14 cellular contexts compared by ENCODE assay signal in genomic region chr2:96090527-96090926, GRCh38. TPM values are rescaled to one million over a fixed set of nuclear protein-coding genes. Genes with fewer than 3 reads are reported as not detected.
DNase-seq lines count a peak whose midpoint lies in the region; TF ChIP-seq lines count a peak whose summit lies in the region.
"Had no signal": no experiment of that assay in that cellular context is flagged by ENCODE, and none has a peak within 500 bp of the region (broad histone marks: within the 10 kb centered on the region; RNA-seq: fewer than 3 reads in every experiment).

No MANE protein-coding gene starts in this region.

- peak overlapping the region; percentile 59 for H3K27ac ChIP-seq in layer of hippocampus (ENCODE audit: low read depth, low read length)

- H3K27me3 ChIP-seq in layer of hippocampus (ENCODE audit: control insufficient read depth, insufficient read depth, low read length): no peaks in the 10 kb centered on the region
- H3K27me3 ChIP-seq: body of pancreas had no signal

- no peak overlapping the region for H3K4me3 Mint-ChIP-seq in CD14-positive monocyte
- H3K4me3 Mint-ChIP-seq: activated naive CD8-positive, alpha-beta T cell; CD8-positive, alpha-beta memory T cell had no signal

- H3K9me3 Mint-ChIP-seq in CD14-positive monocyte: no peaks in the 10 kb centered on the region
- H3K9me3 Mint-ChIP-seq: CD8-positive, alpha-beta memory T cell had no signal

- intact Hi-C loops in CD14-positive monocyte (cut with micrococcal nuclease): no loop called here

- H3K27me3 Mint-ChIP-seq in CD14-positive monocyte (ENCODE audit: low read depth in 3 of 3): peaks cover 4% of the 10 kb centered on the region in 3 donors
- H3K27me3 Mint-ChIP-seq: activated naive CD8-positive, alpha-beta T cell had no signal

- H3K4me1 Mint-ChIP-seq in CD14-positive monocyte: peaks cover 19% of the 10 kb centered on the region
- H3K4me1 Mint-ChIP-seq: CD8-positive, alpha-beta memory T cell had no signal

- no peak overlapping the region for H3K4me3 ChIP-seq in GM12864 (ENCODE audit: low read depth, low read length)
- H3K4me3 ChIP-seq: body of pancreas had no signal

- TF ChIP-seq CTCF in CD14-positive monocyte (IDR thresholded peaks at IDR 0.05) (no peak), GM12864 (IDR thresholded peaks at IDR 0.05; ENCODE audit: low read depth, low read length, missing control alignments) (no peak)

- DNase-seq in CD14-positive monocyte (ENCODE audit: low spot score) (peak; percentile 5), GM12864 (ENCODE audit: low read depth) (peak; percentile 5), astrocyte of the hippocampus (ENCODE audit: low read depth, low spot score) (peak; percentile 16), EL (no peak), cerebellar nuclear complex (lab: John Stamatoyannopoulos, UW) (no peak)
- no peak for DNase-seq in stimulated activated naive CD4-positive, alpha-beta T cell (lab: John Stamatoyannopoulos, UW)
- DNase-seq: CD8-positive, alpha-beta memory T cell; NCI-H2081; NCI-H774; right cardiac atrium; stimulated activated CD4-positive, alpha-beta T cell treated with anti-CD3 and anti-CD28 coated beads, Interleukin-15, amount 100 ng/mL, for 24 hours had no signal

- H3K27ac Mint-ChIP-seq in CD14-positive monocyte: no peak overlapping the region
- H3K27ac Mint-ChIP-seq: activated naive CD8-positive, alpha-beta T cell had no signal

- no peaks in the 10 kb centered on the region for H3K36me3 Mint-ChIP-seq in CD14-positive monocyte
- H3K36me3 Mint-ChIP-seq: activated naive CD8-positive, alpha-beta T cell had no signal

RNA-seq across cellular contexts. Expression of gene ADRA2B, which starts 25.8 kb away (rescaled TPM):
- polyA plus RNA-seq in CD14-positive monocyte: not detected
- polyA plus RNA-seq: CD8-positive, alpha-beta memory T cell had no signal

RNA-seq across cellular contexts. Expression of gene ASTL, which starts 47.8 kb away (rescaled TPM):
- not detected for polyA plus RNA-seq in CD14-positive monocyte
- polyA plus RNA-seq: right cardiac atrium had no signal

RNA-seq across cellular contexts. Expression of gene DUSP2, which starts 54.7 kb away (rescaled TPM):
- 10 to 100 TPM; 48.4 to 66.1 TPM for polyA plus RNA-seq in CD14-positive monocyte

RNA-seq across cellular contexts. Expression of gene GPAT2, which starts 55.8 kb away (rescaled TPM):
- under 1 TPM; 0.44 to 0.94 TPM for polyA plus RNA-seq in CD14-positive monocyte

Comparison
In these comparisons a context has a peak if more than half of its experiments do, and no peak if none do; other contexts are left out.
1. DNase-seq: peak in CD14-positive monocyte (single experiment), GM12864 (single experiment) and astrocyte of the hippocampus (single experiment); none in EL (single experiment), stimulated activated naive CD4-positive, alpha-beta T cell (0 of 6) and cerebellar nuclear complex (0 of 2).